ENCODE assay signal across 8 cellular contexts in genomic region chr7:55020481-55020871, GRCh38. TPM values are rescaled to one million over a fixed set of nuclear protein-coding genes. Genes with fewer than 3 reads are reported as not detected.
DNase-seq lines count a peak whose midpoint lies in the region; ATAC-seq and TF ChIP-seq lines count a peak whose summit lies in the region.

No MANE protein-coding gene starts in this region.

- TF ChIP-seq CTCF in vagina (IDR thresholded peaks at IDR 0.05), result no peak

- intact Hi-C loops in vagina (cut with DNase I), result loop anchor here (5.0 kb wide), 1 partner anchor 112 kb away; no protein-coding TSS in a partner anchor

- H3K27ac ChIP-seq in epithelial cell of prostate, result peak overlapping the region; percentile 94
- peak overlapping the region; percentile 90 to 92 for H3K27ac ChIP-seq in mucosa of rectum (ENCODE audit: low read depth in 2 of 2, low read length in 2 of 2)
- H3K27ac ChIP-seq in vagina, result peak overlapping the region; percentile 89

- peak in 1 of 2 donors; percentile 22 for TF ChIP-seq POLR2A in vagina (IDR thresholded peaks at IDR 0.05)

- H3K4me3 Mint-ChIP-seq in activated naive CD8-positive, alpha-beta T cell, result peak overlapping the region; percentile 30
- H3K4me3 Mint-ChIP-seq in activated naive CD8-positive, alpha-beta T cell treated with anti-CD3 and anti-CD28 coated beads for 36 hours, result no peak overlapping the region

- no peaks in the 10 kb centered on the region for H3K36me3 Mint-ChIP-seq in activated naive CD8-positive, alpha-beta T cell
- peaks cover 2% of the 10 kb centered on the region for H3K36me3 Mint-ChIP-seq in activated naive CD8-positive, alpha-beta T cell treated with anti-CD3 and anti-CD28 coated beads for 36 hours

- H3K27me3 ChIP-seq in mucosa of rectum (ENCODE audit: control insufficient read depth in 2 of 2, insufficient read depth in 2 of 2, low read length in 2 of 2) (no peaks in the 10 kb centered on the region), vagina (no peaks in the 10 kb centered on the region)

- DNase-seq in activated naive CD8-positive, alpha-beta T cell treated with anti-CD3 and anti-CD28 coated beads for 36 hours, result no peak
- DNase-seq in epithelial cell of prostate (ENCODE audit: low read depth, low spot score) (peak; percentile 81), vagina (ENCODE audit: extremely low spot score in 2 of 2) (no peak), NCI-H2081 treated with DMSO at 0.1 percent for 48 hours (lab: John Stamatoyannopoulos, UW) (no peak)
- no peak for DNase-seq in stimulated activated CD4-positive, alpha-beta T cell treated with anti-CD3 and anti-CD28 coated beads, Interleukin-4, amount 100 ng/mL, for 4 hours

- peaks cover 27% of the 10 kb centered on the region for H3K27me3 Mint-ChIP-seq in activated naive CD8-positive, alpha-beta T cell
- H3K27me3 Mint-ChIP-seq in activated naive CD8-positive, alpha-beta T cell treated with anti-CD3 and anti-CD28 coated beads for 36 hours, result peaks cover 58% of the 10 kb centered on the region

- H3K9me3 Mint-ChIP-seq in activated naive CD8-positive, alpha-beta T cell (ENCODE audit: low read depth), result no peaks in the 10 kb centered on the region
- H3K9me3 Mint-ChIP-seq in activated naive CD8-positive, alpha-beta T cell treated with anti-CD3 and anti-CD28 coated beads for 36 hours, result no peaks in the 10 kb centered on the region

- H3K4me1 ChIP-seq in mucosa of rectum (ENCODE audit: control insufficient read depth in 2 of 2, insufficient read depth in 2 of 2, low read length in 2 of 2), result peaks cover 4 to 8% of the 10 kb centered on the region in 2 donors
- peaks cover 58% of the 10 kb centered on the region for H3K4me1 ChIP-seq in vagina

- H3K36me3 ChIP-seq in mucosa of rectum (ENCODE audit: control insufficient read depth in 2 of 2, insufficient read depth in 2 of 2, low read length in 2 of 2), result no peaks in the 10 kb centered on the region
- H3K36me3 ChIP-seq in vagina, result no peaks in the 10 kb centered on the region

- peaks cover 2% of the 10 kb centered on the region for H3K4me1 Mint-ChIP-seq in activated naive CD8-positive, alpha-beta T cell (ENCODE audit: low read depth)
- H3K4me1 Mint-ChIP-seq in activated naive CD8-positive, alpha-beta T cell treated with anti-CD3 and anti-CD28 coated beads for 36 hours, result no peaks in the 10 kb centered on the region

- H3K27ac Mint-ChIP-seq in activated naive CD8-positive, alpha-beta T cell, result no peak overlapping the region
- H3K27ac Mint-ChIP-seq in activated naive CD8-positive, alpha-beta T cell treated with anti-CD3 and anti-CD28 coated beads for 36 hours, result no peak overlapping the region

- peak overlapping the region; percentile 65 to 94 for H3K9ac ChIP-seq in mucosa of rectum (ENCODE audit: low read depth in 1 of 2, low read length in 2 of 2)

- H3K9me3 ChIP-seq in mucosa of rectum (ENCODE audit: control insufficient read depth in 2 of 2, low read length in 2 of 2) (no peaks in the 10 kb centered on the region), vagina (no peaks in the 10 kb centered on the region)

- H3K4me3 ChIP-seq in mucosa of rectum (ENCODE audit: low read length in 2 of 2) (peak overlapping the region; percentile 71 to 77), vagina (peak overlapping the region; percentile 57 to 98)

- ATAC-seq in GM18873 (IDR thresholded peaks at IDR 0.05; ENCODE audit: low FRiP score, unreplicated experiment), result no peak

RNA-seq across cellular contexts. Expression of gene EGFR, which starts 1.7 kb away (rescaled TPM):
- total RNA-seq in activated naive CD8-positive, alpha-beta T cell treated with anti-CD3 and anti-CD28 coated beads for 36 hours, result not detected
- 130 TPM for total RNA-seq in vagina

Comparison
In these comparisons a context has a peak if more than half of its experiments do, and no peak if none do; other contexts are left out.
1. RNA of gene EGFR, which starts 1.7 kb away (total RNA-seq): 130 TPM in vagina (single experiment); not detected in activated naive CD8-positive, alpha-beta T cell treated with anti-CD3 and anti-CD28 coated beads for 36 hours; every median in the first group is over 100 times any median in the second.
2. Peak in every context shown above with its lines, with median percentiles within 50 percentile points of each other: H3K27ac ChIP-seq.